In the genomic region with DNA sequence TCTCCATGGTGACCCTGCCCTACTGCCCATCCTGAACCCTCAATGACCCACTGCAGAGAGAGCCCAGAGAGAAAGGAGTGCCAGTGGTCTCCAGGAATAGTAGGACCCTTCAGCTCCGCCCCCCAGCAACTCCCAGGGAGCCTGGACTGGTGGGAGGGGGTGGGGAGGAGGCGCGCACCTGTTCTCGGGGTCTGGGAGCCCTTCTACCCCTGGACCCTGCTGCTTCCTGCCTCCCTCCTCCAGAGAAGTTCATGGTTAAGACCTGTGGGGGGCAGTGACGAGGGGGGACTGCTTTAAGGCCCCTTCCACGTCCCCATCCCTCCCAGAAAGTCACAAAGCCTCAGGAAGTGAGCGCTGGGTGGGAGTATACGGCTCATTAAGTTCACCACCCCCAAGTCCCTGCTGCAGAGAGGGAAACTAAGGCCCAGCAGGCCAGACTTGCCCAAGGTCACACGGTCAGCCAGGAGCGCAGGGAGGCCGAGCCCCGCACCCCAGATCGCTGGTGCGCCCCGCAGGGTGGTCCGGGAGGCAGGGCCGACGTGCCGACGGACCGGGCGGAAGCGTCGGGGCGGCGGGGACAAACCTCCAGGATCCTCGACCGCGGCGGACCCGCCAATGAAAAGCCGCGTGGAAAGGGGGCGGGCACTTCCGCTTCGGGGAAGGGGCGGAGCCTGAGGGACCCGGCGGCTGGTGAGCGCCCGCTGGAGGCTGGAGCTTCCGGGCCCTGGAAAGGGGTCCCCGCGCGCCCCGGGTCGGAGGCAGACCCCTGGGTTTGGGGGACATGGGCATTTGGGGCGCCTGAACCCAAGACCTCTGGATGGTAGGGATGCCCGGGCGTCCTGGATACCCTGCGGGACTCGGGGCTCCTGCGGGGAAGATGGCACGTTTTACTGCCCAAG, we compare ENCODE assay signal across 8 cellular contexts. TPM values are rescaled to one million over a fixed set of nuclear protein-coding genes. Genes with fewer than 3 reads are reported as not detected.
DNase-seq lines count a peak whose midpoint lies in the region; ATAC-seq and TF ChIP-seq lines count a peak whose summit lies in the region.

A gene with protein sequence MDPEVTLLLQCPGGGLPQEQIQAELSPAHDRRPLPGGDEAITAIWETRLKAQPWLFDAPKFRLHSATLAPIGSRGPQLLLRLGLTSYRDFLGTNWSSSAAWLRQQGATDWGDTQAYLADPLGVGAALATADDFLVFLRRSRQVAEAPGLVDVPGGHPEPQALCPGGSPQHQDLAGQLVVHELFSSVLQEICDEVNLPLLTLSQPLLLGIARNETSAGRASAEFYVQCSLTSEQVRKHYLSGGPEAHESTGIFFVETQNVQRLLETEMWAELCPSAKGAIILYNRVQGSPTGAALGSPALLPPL (plus strand): TSS at position 667 of the 899 bp plus-strand sequence. CDS start 379 bp downstream, outside the sequence.
A gene with protein sequence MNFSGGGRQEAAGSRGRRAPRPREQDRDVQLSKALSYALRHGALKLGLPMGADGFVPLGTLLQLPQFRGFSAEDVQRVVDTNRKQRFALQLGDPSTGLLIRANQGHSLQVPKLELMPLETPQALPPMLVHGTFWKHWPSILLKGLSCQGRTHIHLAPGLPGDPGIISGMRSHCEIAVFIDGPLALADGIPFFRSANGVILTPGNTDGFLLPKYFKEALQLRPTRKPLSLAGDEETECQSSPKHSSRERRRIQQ (minus strand): TSS at position 579 of the 899 bp plus-strand sequence. CDS start 326 bp downstream, at position 253.

- TF ChIP-seq POLR2A in right lobe of liver (IDR thresholded peaks at IDR 0.05) = peak; percentile 89

- peak within 1 kb of the TSS; percentile 60 to 94 (median 91) for H3K27ac ChIP-seq in right lobe of liver

- no CpG with 5 or more reads among the region's 54 CpGs for WGBS in right lobe of liver (ENCODE audit: insufficient coverage, low coverage, low lambda C conversion rate, missing lambda C conversion rate)

- DNase-seq in NCI-H1417 (lab: John Stamatoyannopoulos, UW) (peak; percentile 87 to 93 (median 90)), NCI-H1417 treated with DMSO at 0.1 percent for 48 hours (lab: John Stamatoyannopoulos, UW) (no peak), NCI-H748 (lab: John Stamatoyannopoulos, UW; ENCODE audit: unreplicated experiment) (peak; percentile 89), dermis microvascular lymphatic vessel endothelial cell (ENCODE audit: low read depth in 2 of 2) (peak in 1 of 2 donors; percentile 83), right lobe of liver (peak; percentile 92 to 94 (median 94))
- peak; percentile 85 to 88 for DNase-seq in activated CD4-positive, alpha-beta T cell treated with anti-CD3 and anti-CD28 coated beads, Interleukin-2, amount 50 U/mL, for 4 hours
- peak; percentile 93 for DNase-seq in stimulated activated CD4-positive, alpha-beta T cell treated with anti-CD3 and anti-CD28 coated beads, Interleukin-4, amount 100 ng/mL, for 24 hours

- H3K36me3 ChIP-seq in right lobe of liver = peaks cover 0 to 15% (median 0%) of the 10 kb centered on the region in 4 donors

- peak within 1 kb of the TSS; percentile 67 to 95 (median 89) for H3K4me3 ChIP-seq in right lobe of liver

- peak; percentile 51 for ATAC-seq in HG03175 (IDR thresholded peaks at IDR 0.05; ENCODE audit: unreplicated experiment)
- peak; percentile 81 to 86 (median 82) for ATAC-seq in right lobe of liver

- no peaks in the 10 kb centered on the region for H3K27me3 ChIP-seq in right lobe of liver

- no peaks in the 10 kb centered on the region for H3K9me3 ChIP-seq in right lobe of liver

- intact Hi-C loops in right lobe of liver (cut with DNase I) = no loop called here

- peak; percentile 8 to 25 (median 18) for TF ChIP-seq CTCF in right lobe of liver (IDR thresholded peaks at IDR 0.05)

- peaks cover 4 to 24% (median 11%) of the 10 kb centered on the region in 4 donors for H3K4me1 ChIP-seq in right lobe of liver

RNA-seq across cellular contexts. Expression of the first gene that starts in this region (rescaled TPM):
- total RNA-seq in dermis microvascular lymphatic vessel endothelial cell (26.4 and 31.1 TPM in 2 replicates), right lobe of liver (10 to 100 TPM; 23.2 to 46.7 (median 32.1) TPM)

RNA-seq across cellular contexts. Expression of the second gene that starts in this region (rescaled TPM):
- total RNA-seq in dermis microvascular lymphatic vessel endothelial cell (19.3 and 27.6 TPM in 2 replicates), right lobe of liver (10 to 100 TPM; 13.5 to 29.6 (median 18.9) TPM)
